In genomic region chrX:28177202-28177601, GRCh38 we compare ENCODE assay signal across 9 cellular contexts.
A peak's percentile ranks its signal among the peaks of the same experiment; 100 is the strongest.
DNase-seq lines count a peak whose midpoint lies in the region; ATAC-seq, FAIRE-seq and TF ChIP-seq lines count a peak whose summit lies in the region.
"Had no signal": no experiment of that assay in that cellular context is flagged by ENCODE, and none has a peak within 500 bp of the region (broad histone marks: within the 10 kb centered on the region; RNA-seq: fewer than 3 reads in every experiment).

No MANE protein-coding gene starts in this region.

- FAIRE-seq in GM12878 (lab: Jason Lieb, UNC) = no peak

- POLR2A ChIA-PET in GM12878 (lab: Charles Lee) = no interaction called here

- H3K79me2 ChIP-seq in GM12878 (ENCODE audit: control insufficient read depth, insufficient read depth, low read length) = no peaks in the 10 kb centered on the region

- H3K4me1 ChIP-seq in GM12878 (ENCODE audit: control insufficient read depth, insufficient read depth, low read length) (no peaks in the 10 kb centered on the region), mucosa of descending colon (ENCODE audit: low read depth) (no peaks in the 10 kb centered on the region)

- peak; percentile 86 for ATAC-seq in GM12878
- ATAC-seq in mucosa of descending colon = peak; percentile 92

- no peak for TF ChIP-seq EP300 in GM12878 (IDR thresholded peaks at IDR 0.05; ENCODE audit: borderline replicate concordance in 1 of 2, control insufficient read depth in 1 of 2, low read depth in 2 of 2, low read length in 2 of 2)

- no peak overlapping the region for H2AFZ ChIP-seq in GM12878 (ENCODE audit: control insufficient read depth, low read depth, low read length)

- CTCF ChIA-PET in GM12878 (lab: Yijun Ruan, JAX) = interaction anchor here (0.8 to 1.7 kb wide), 8 partner anchors 8 to 1734 kb away, joined by 3 to 7 read pairs (median 5); no protein-coding TSS in a partner anchor

- 4% methylated on average over 4 of the region's 4 CpGs for WGBS in GM12878 (ENCODE audit: insufficient coverage, insufficient replicate concordance, low lambda C conversion rate, missing lambda C conversion rate)

- intact Hi-C loops in GM12878 (cut with micrococcal nuclease; ENCODE audit: unreplicated experiment) (no loop called here), mucosa of descending colon (cut with DNase I, micrococcal nuclease) (no loop called here)

- H4K20me1 ChIP-seq in GM12878 (ENCODE audit: control insufficient read depth, insufficient read depth) = no peaks in the 10 kb centered on the region

- RAD21 ChIA-PET in GM12878 (lab: Charles Lee; ENCODE audit: unreplicated experiment) = no interaction called here

- SMC1A ChIA-PET in GM12878 (lab: Charles Lee; ENCODE audit: uncharacterized antibody, unreplicated experiment) = interaction anchor here (0.5 kb wide), 1 partner anchor 577 kb away, joined by 6 read pairs; no protein-coding TSS in a partner anchor

- TF ChIP-seq RAD21 in GM12878 (IDR thresholded peaks at IDR 0.05; ENCODE audit: insufficient read depth, low read depth, low read length) = peak; percentile 34; the same call in 1 of the 2 replicates

- no TSS peak for BruUV-seq in GM12878 (replicated peaks; lab: Mats Ljungman, UMichigan)

- H3K4me3 ChIP-seq in GM12878 (no peak overlapping the region), mucosa of descending colon (no peak overlapping the region)

- no peak for TF ChIP-seq POLR2A in GM12878 (IDR thresholded peaks at IDR 0.05; ENCODE audit: low read depth, low read length)

- H3K36me3 ChIP-seq in GM12878 (ENCODE audit: control insufficient read depth in 2 of 2, insufficient read depth in 2 of 2, low read length in 1 of 2) = no peaks in the 10 kb centered on the region
- no peaks in the 10 kb centered on the region for H3K36me3 ChIP-seq in mucosa of descending colon (ENCODE audit: low read depth)

- peak; percentile 44 for TF ChIP-seq CTCF in GM12874 (IDR thresholded peaks at IDR 0.05; ENCODE audit: insufficient read depth, low read depth, low read length)
- peak; percentile 35 to 64 (median 59); a peak in 5 of 6 replicates for TF ChIP-seq CTCF in GM12878 (IDR thresholded peaks at IDR 0.05 in 2 of 3, conservative IDR thresholded peaks at IDR 0.05 in 1 of 3; ENCODE audit: control insufficient read depth in 2 of 3, extremely low read depth in 1 of 3, insufficient read depth in 1 of 3, low read depth in 3 of 3, low read length in 3 of 3)
- TF ChIP-seq CTCF in mucosa of descending colon (IDR thresholded peaks at IDR 0.05) = no peak

- no peaks in the 10 kb centered on the region for H3K27me3 ChIP-seq in GM12878 (replicated peaks in 1 of 2; ENCODE audit: control insufficient read depth in 2 of 2, insufficient read depth in 2 of 2, low read length in 1 of 2)

- no peak overlapping the region for H3K9ac ChIP-seq in GM12878 (ENCODE audit: control insufficient read depth, insufficient read depth, low read length)

- in situ Hi-C loops in GM12878 (cut with MboI) = no loop called here

- no peak overlapping the region for H3K27ac ChIP-seq in GM12878 (ENCODE audit: control insufficient read depth, insufficient read depth)

- DNase-seq in HT-29 (ENCODE audit: low spot score) (peak; percentile 69), GM12878 (ENCODE audit: low read depth, low spot score) (no peak), mucosa of descending colon (peak in 2 of 3 donors; percentile 9 to 27), foreskin melanocyte (no peak), AG20443 (ENCODE audit: low spot score) (no peak), anterior cingulate cortex (lab: John Stamatoyannopoulos, UW) (no peak)
- DNase-seq: activated CD4-positive, alpha-beta T cell treated with anti-CD3 and anti-CD28 coated beads, Interleukin-2, amount 10 ng/mL, durations not matched to agents 7 days and 5 days; stimulated activated CD4-positive, alpha-beta T cell treated with anti-CD3 and anti-CD28 coated beads, Interleukin-2, amount 100 ng/mL, for 24 hours had no signal

- H3K9me3 ChIP-seq in GM12878 (replicated peaks; ENCODE audit: control insufficient read depth, insufficient read depth, low read length) = no peaks in the 10 kb centered on the region
- no peaks in the 10 kb centered on the region for H3K9me3 ChIP-seq in mucosa of descending colon

- no peak overlapping the region for H3K4me2 ChIP-seq in GM12878 (ENCODE audit: control insufficient read depth, insufficient read depth)

TF ChIP-seq in GM12878, 131 proteins besides CTCF, POLR2A, EP300 and RAD21:
- TF ChIP-seq SMC3 (IDR thresholded peaks at IDR 0.05; ENCODE audit: borderline replicate concordance, low read length) = peak; percentile 27; the same call in 1 of the 2 replicates
- TF ChIP-seq SKIL (IDR thresholded peaks at IDR 0.05; ENCODE audit: low read depth, poor library complexity, severe bottlenecking) = no peak

Comparison
In these comparisons a context has a peak if more than half of its experiments do, and no peak if none do; other contexts are left out.
1. DNase-seq: peak in HT-29 (single experiment) and mucosa of descending colon (2 of 3); none in GM12878 (single experiment), foreskin melanocyte (single experiment), AG20443 (single experiment) and anterior cingulate cortex (0 of 58).